ENCODE assay signal across 20 cellular contexts in the genomic region with DNA sequence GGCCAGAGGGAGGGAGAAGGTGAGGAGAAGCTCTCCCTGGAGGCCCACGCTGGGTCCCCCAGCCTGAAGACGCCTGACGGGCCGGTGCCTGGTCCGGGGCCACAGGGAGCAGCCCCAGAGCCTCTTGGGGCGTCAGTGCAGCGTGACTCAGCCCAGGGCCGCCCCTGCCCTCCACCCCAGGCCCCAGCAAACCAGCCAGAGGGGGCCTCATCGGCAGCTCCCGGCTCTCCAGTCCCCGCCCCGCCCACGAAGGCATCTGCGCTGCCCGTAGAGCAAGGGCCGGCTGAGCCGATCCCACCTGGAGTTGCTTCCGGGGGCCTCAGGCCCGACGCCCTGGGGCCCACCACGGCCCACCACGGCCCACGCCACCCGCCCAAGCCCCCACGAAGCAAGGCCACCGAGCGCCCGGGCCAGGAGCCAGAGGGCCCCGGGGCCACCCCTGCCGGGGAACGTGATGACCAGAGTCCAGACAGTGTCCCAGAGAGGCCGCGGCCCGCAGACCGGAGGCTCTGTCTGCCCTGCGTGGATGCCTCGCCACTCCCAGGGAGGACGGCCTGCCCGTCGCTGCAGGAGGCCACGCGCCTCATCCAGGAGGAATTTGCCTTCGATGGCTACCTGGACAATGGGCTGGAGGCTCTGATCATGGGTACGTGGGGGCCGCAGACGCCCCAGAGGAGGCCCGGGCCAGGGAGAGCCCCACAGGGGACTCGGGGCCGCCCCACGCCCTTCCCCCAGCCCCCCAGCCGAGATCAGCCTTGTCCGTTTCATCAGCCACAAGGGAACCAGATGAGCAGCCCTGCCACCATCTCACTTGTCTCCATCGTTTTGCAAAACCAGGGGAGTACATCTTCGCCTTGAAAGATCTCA. TPM values are rescaled to one million over a fixed set of nuclear protein-coding genes. Genes with fewer than 3 reads are reported as not detected.
A peak's percentile ranks its signal among the peaks of the same experiment; 100 is the strongest.
DNase-seq lines count a peak whose midpoint lies in the region; ATAC-seq, FAIRE-seq and TF ChIP-seq lines count a peak whose summit lies in the region.
"Had no signal": no experiment of that assay in that cellular context is flagged by ENCODE, and none has a peak within 500 bp of the region (broad histone marks: within the 10 kb centered on the region; RNA-seq: fewer than 3 reads in every experiment).

No MANE protein-coding gene starts in this region.

- TF ChIP-seq RAD21 in H1 (IDR thresholded peaks at IDR 0.05 in 1 of 2, conservative IDR thresholded peaks at IDR 0.05 in 1 of 2; ENCODE audit: low read depth in 2 of 2, low read length in 2 of 2) = no peak

- H3K79me2 ChIP-seq in H9 (ENCODE audit: insufficient read depth, low read length) (no peaks in the 10 kb centered on the region), H1 (ENCODE audit: control insufficient read depth in 1 of 2, insufficient read depth in 2 of 2, low read length in 2 of 2) (no peaks in the 10 kb centered on the region), MM.1S (ENCODE audit: low read length) (no peaks in the 10 kb centered on the region)

- POLR2A ChIA-PET in H1 (lab: Charles Lee; ENCODE audit: partially characterized antibody) = interaction anchor here (1.0 to 2.9 kb wide), 5 partner anchors 8 to 19 kb away, joined by 3 to 11 read pairs (median 5); no protein-coding TSS in a partner anchor

- H4K5ac ChIP-seq in H9 (ENCODE audit: insufficient read length, low read depth, low read length) (no peak overlapping the region), H1 (ENCODE audit: insufficient read length, low read depth, low read length) (no peak overlapping the region)

- H3K27ac ChIP-seq in heart left ventricle = no peak overlapping the region
- no peak overlapping the region for H3K27ac ChIP-seq in H9 (ENCODE audit: insufficient read length, low read depth, low read length)
- H3K27ac ChIP-seq in H1 (ENCODE audit: low read depth, low read length) = no peak overlapping the region
- no peak overlapping the region for H3K27ac ChIP-seq in neuronal stem cell (replicated peaks; ENCODE audit: low read length)
- no peak overlapping the region for H3K27ac ChIP-seq in MM.1S (ENCODE audit: low read length)
- no peak overlapping the region for H3K27ac ChIP-seq in SJCRH30
- H3K27ac ChIP-seq: BLaER1 treated with 17β-estradiol and CSF1 and Interleukin-3, amounts not matched to agents 10 nM and 100 nM had no signal

- 85 to 92% (median 88%) methylated on average over 26 to 54 of the region's 54 CpGs for WGBS in heart left ventricle, 4 donors
- no CpG with 5 or more reads among the region's 54 CpGs for WGBS in H9 (ENCODE audit: extremely low coverage, insufficient read length, low lambda C conversion rate)
- 94% methylated on average over 18 of the region's 54 CpGs; no CpG with 5 or more reads in 1 of the 2 experiments for WGBS in H1 (ENCODE audit: extremely low coverage in 1 of 2, insufficient coverage in 1 of 2, insufficient read length in 1 of 2, insufficient replicate concordance in 2 of 2, low coverage in 1 of 2, low lambda C conversion rate in 2 of 2, missing lambda C conversion rate in 1 of 2), 2 experiments
- WGBS in neuronal stem cell (ENCODE audit: extremely low coverage in 2 of 2, insufficient read length in 2 of 2, insufficient replicate concordance in 1 of 2), 2 donors = no CpG with 5 or more reads among the region's 54 CpGs

- 0 out of 4 replicates have a peak, but pooled peaks cover 0 to 2% of the 10 kb centered on the region in 2 experiments for H3K4me1 Mint-ChIP-seq in H9

- H3K14ac ChIP-seq in H9 (ENCODE audit: insufficient read depth, low read length) (no peak overlapping the region), H1 (ENCODE audit: insufficient read length) (no peak overlapping the region), neuronal stem cell (ENCODE audit: low read length) (peak overlapping the region; percentile 82)

- H3K9ac ChIP-seq in H9 (ENCODE audit: extremely low read depth, insufficient read length, low read length) (no peak overlapping the region), H1 (replicated peaks in 1 of 4; ENCODE audit: extremely low read depth in 1 of 4, low read depth in 3 of 4, low read length in 3 of 4) (no peak overlapping the region), neuronal stem cell (ENCODE audit: low read depth, low read length, poor library complexity) (no peak overlapping the region), MM.1S (ENCODE audit: low read length) (no peak overlapping the region)
- H3K9ac ChIP-seq: BLaER1 treated with 17β-estradiol and CSF1 and Interleukin-3, amounts not matched to agents 10 nM and 100 nM had no signal

- H3T11ph ChIP-seq in H9 (ENCODE audit: low read length) = no peak overlapping the region

- TF ChIP-seq POLR2A in heart left ventricle (IDR thresholded peaks at IDR 0.05) = no peak
- TF ChIP-seq POLR2A in H1 (IDR thresholded peaks at IDR 0.05; ENCODE audit: control extremely low read depth in 1 of 2, low read depth in 2 of 2, low read length in 2 of 2) = no peak

- H3K23ac ChIP-seq in H9 (ENCODE audit: insufficient read length, low read depth, low read length) = no peak overlapping the region
- no peak overlapping the region for H3K23ac ChIP-seq in H1 (ENCODE audit: insufficient read length)
- H3K23ac ChIP-seq in neuronal stem cell (ENCODE audit: low read depth, low read length, poor library complexity) = peak overlapping the region; percentile 67

- no peak overlapping the region for H4K8ac ChIP-seq in H9 (replicated peaks; ENCODE audit: insufficient read length, low read depth, low read length)
- H4K8ac ChIP-seq in H1 (ENCODE audit: extremely low read depth, insufficient read depth, low read length) = no peak overlapping the region
- peak overlapping the region; percentile 43 for H4K8ac ChIP-seq in neuronal stem cell (ENCODE audit: low read depth, low read length)

- H2AFZ ChIP-seq in H9 (ENCODE audit: low read length) (no peak overlapping the region), H1 (ENCODE audit: low read length) (no peak overlapping the region), neuronal stem cell (ENCODE audit: low read length) (no peak overlapping the region), MM.1S (ENCODE audit: low read length) (no peak overlapping the region)

- H3K4ac ChIP-seq in H9 (ENCODE audit: low read depth, low read length) (no peak overlapping the region), H1 (replicated peaks; ENCODE audit: insufficient read length, low read depth, low read length) (no peak overlapping the region), neuronal stem cell (ENCODE audit: low read length) (no peak overlapping the region)

- H3K18ac ChIP-seq in H9 (ENCODE audit: insufficient read length, low read depth, low read length) (no peak overlapping the region), H1 (ENCODE audit: extremely low read depth, low read length) (no peak overlapping the region), neuronal stem cell (ENCODE audit: low read length) (peak overlapping the region; percentile 28)

- TF ChIP-seq EP300 in H1 (IDR thresholded peaks at IDR 0.05; ENCODE audit: borderline replicate concordance in 1 of 2, low read depth in 2 of 2, low read length in 2 of 2) = no peak

- H3K4me2 ChIP-seq in H9 (ENCODE audit: insufficient read depth, insufficient read length, low read length) = no peak overlapping the region
- no peak overlapping the region for H3K4me2 ChIP-seq in H1 (ENCODE audit: insufficient read depth in 1 of 2, low read depth in 2 of 2, low read length in 2 of 2)
- H3K4me2 ChIP-seq in neuronal stem cell (ENCODE audit: insufficient read depth, low read length, poor library complexity, severe bottlenecking) = no peak overlapping the region
- no peak overlapping the region for H3K4me2 ChIP-seq in MM.1S (ENCODE audit: low read depth, low read length)

- H3K9me2 ChIP-seq in MM.1S (replicated peaks; ENCODE audit: insufficient read depth, low read length) = no peaks in the 10 kb centered on the region

- H2BK12ac ChIP-seq in H9 (ENCODE audit: insufficient read length, low read depth, low read length) (no peak overlapping the region), H1 (ENCODE audit: low read depth, low read length) (no peak overlapping the region), neuronal stem cell (ENCODE audit: low read length) (peak overlapping the region; percentile 22)

- H3K27me3 Mint-ChIP-seq in H9 (ENCODE audit: low read depth) = peaks cover 6% of the 10 kb centered on the region

- H3K4me1 ChIP-seq in heart left ventricle (no peaks in the 10 kb centered on the region), H9 (ENCODE audit: insufficient read depth, low read length) (no peaks in the 10 kb centered on the region), H1 (replicated peaks in 1 of 4; ENCODE audit: control insufficient read depth in 3 of 4, insufficient read depth in 4 of 4, low read length in 3 of 4) (no peaks in the 10 kb centered on the region), neuronal stem cell (ENCODE audit: control insufficient read depth in 2 of 2, insufficient read depth in 1 of 2, low read depth in 1 of 2, low read length in 2 of 2) (peaks cover 2 to 4% of the 10 kb centered on the region in 2 donors), MM.1S (ENCODE audit: low read length) (no peaks in the 10 kb centered on the region), SJCRH30 (no peaks in the 10 kb centered on the region)

- TF ChIP-seq CTCF in heart left ventricle (IDR thresholded peaks at IDR 0.05) (no peak), H9 (conservative IDR thresholded peaks at IDR 0.05) (no peak), H1 (IDR thresholded peaks at IDR 0.05; ENCODE audit: control extremely low read depth in 1 of 3, insufficient read depth in 1 of 3, low read depth in 1 of 3, low read length in 3 of 3) (no peak), MM.1S (IDR thresholded peaks at IDR 0.05; ENCODE audit: low read length) (no peak)

- H2BK5ac ChIP-seq in H9 (ENCODE audit: insufficient read length, low read length) (no peak overlapping the region), H1 (ENCODE audit: low read depth, low read length) (no peak overlapping the region), neuronal stem cell (ENCODE audit: low read length) (peak overlapping the region; percentile 90)

- H3K27ac Mint-ChIP-seq in H9 = peak overlapping the region in 2 of 3 experiments; percentile 52 to 76; a peak in 2 of 7 replicates
- H3K27ac Mint-ChIP-seq: CD8-positive, alpha-beta T cell had no signal

- peaks cover 2 to 9% of the 10 kb centered on the region in 2 experiments for H3K9me3 Mint-ChIP-seq in H9

- DNase-seq in heart left ventricle (peak in 3 of 5 donors; percentile 14 to 57 (median 21)), Right ventricle myocardium superior (no peak), H9 (no peak), H1 (ENCODE audit: low read depth in 1 of 2, low spot score in 2 of 2) (no peak), neuronal stem cell (ENCODE audit: low spot score) (no peak), MM.1S (no peak), SJCRH30 (no peak)
- DNase-seq: 8988T, Calu3, DMS79 treated with DMSO at 0.1 percent for 48 hours, GF-D8, HCEC 1CT, IMR-90 had no signal

- H2AK5ac ChIP-seq in H9 (ENCODE audit: insufficient read length, low read length) = no peak overlapping the region
- H2AK5ac ChIP-seq in H1 (ENCODE audit: low read depth, low read length) = no peak overlapping the region
- peak overlapping the region; percentile 46 for H2AK5ac ChIP-seq in neuronal stem cell (ENCODE audit: low read depth, low read length)

- H4K20me1 ChIP-seq in H9 (ENCODE audit: control insufficient read depth, insufficient read depth, insufficient read length) = no peaks in the 10 kb centered on the region
- no peaks in the 10 kb centered on the region for H4K20me1 ChIP-seq in H1 (replicated peaks in 1 of 2; ENCODE audit: control insufficient read depth in 1 of 2, insufficient read depth in 2 of 2, low read length in 2 of 2)
- no peaks in the 10 kb centered on the region for H4K20me1 ChIP-seq in MM.1S (ENCODE audit: insufficient read depth, low read length)

- H3K23me2 ChIP-seq in H9 (ENCODE audit: insufficient read length, low read depth, low read length, poor library complexity, severe bottlenecking) (no peaks in the 10 kb centered on the region), H1 (ENCODE audit: low read depth, low read length) (no peaks in the 10 kb centered on the region)

- H3K79me1 ChIP-seq in H9 (ENCODE audit: insufficient read depth, low read depth, low read length, poor library complexity, severe bottlenecking) (no peaks in the 10 kb centered on the region), H1 (ENCODE audit: low read depth, low read length) (0 out of 2 replicates have a peak, but pooled peaks cover 2% of the 10 kb centered on the region), neuronal stem cell (ENCODE audit: low read depth, low read length) (peaks cover 2% of the 10 kb centered on the region)

- H3K27me3 ChIP-seq in heart left ventricle (no peaks in the 10 kb centered on the region), H9 (ENCODE audit: insufficient read depth, low read length) (no peaks in the 10 kb centered on the region), H1 (replicated peaks in 1 of 4; ENCODE audit: control insufficient read depth in 3 of 4, extremely low read depth in 1 of 4, insufficient read depth in 3 of 4, low read length in 3 of 4) (no peaks in the 10 kb centered on the region), neuronal stem cell (ENCODE audit: control insufficient read depth in 3 of 3, insufficient read depth in 3 of 3, low read depth in 1 of 3, low read length in 3 of 3) (peaks cover 0 to 3% (median 0%) of the 10 kb centered on the region in 3 experiments), MM.1S (replicated peaks; ENCODE audit: insufficient read depth, low read length) (peaks cover 71% of the 10 kb centered on the region), SJCRH30 (no peaks in the 10 kb centered on the region)
- H3K27me3 ChIP-seq: BLaER1 treated with 17β-estradiol and CSF1 and Interleukin-3, amounts not matched to agents 10 nM and 100 nM had no signal

- CTCF ChIA-PET in H1 (lab: Charles Lee; ENCODE audit: partially characterized antibody) = interaction anchor here (0.6 to 4.5 kb wide), 3 partner anchors 38 to 74 kb away, joined by 3 to 40 read pairs (median 4); no protein-coding TSS in a partner anchor

- ATAC-seq in heart left ventricle = no peak
- no peak for ATAC-seq in Right ventricle myocardium superior (ENCODE audit: poor library complexity)
- no peak for ATAC-seq in HG03469 (IDR thresholded peaks at IDR 0.05; ENCODE audit: unreplicated experiment)
- ATAC-seq: CD8-positive, alpha-beta T cell had no signal

- no peaks in the 10 kb centered on the region for H3K36me3 ChIP-seq in heart left ventricle
- peaks cover 0 to 6% (median 0%) of the 10 kb centered on the region in 4 experiments; a peak in 2 of 8 replicates for H3K36me3 ChIP-seq in H1 (ENCODE audit: control insufficient read depth in 2 of 4, insufficient read depth in 4 of 4, low read length in 3 of 4)
- H3K36me3 ChIP-seq in neuronal stem cell (replicated peaks in 1 of 2; ENCODE audit: control insufficient read depth in 2 of 2, insufficient read depth in 2 of 2, low read length in 2 of 2) = no peaks in the 10 kb centered on the region
- H3K36me3 ChIP-seq in MM.1S (replicated peaks; ENCODE audit: insufficient read depth, low read length) = no peaks in the 10 kb centered on the region
- H3K36me3 ChIP-seq in SJCRH30 = no peaks in the 10 kb centered on the region
- H3K36me3 ChIP-seq: BLaER1 treated with 17β-estradiol and CSF1 and Interleukin-3, amounts not matched to agents 10 nM and 100 nM had no signal

- no peak for FAIRE-seq in H1 (lab: Jason Lieb, UNC)
- FAIRE-seq: HTR-8/SVneo had no signal

- no peak overlapping the region for H2BK15ac ChIP-seq in H9 (ENCODE audit: low read depth, low read length)
- H2BK15ac ChIP-seq in H1 (ENCODE audit: low read length) = no peak overlapping the region
- H2BK15ac ChIP-seq in neuronal stem cell (ENCODE audit: low read length) = no peak overlapping the region

- no peak overlapping the region for H2BK120ac ChIP-seq in H9 (ENCODE audit: low read depth, low read length, poor library complexity, severe bottlenecking)
- no peak overlapping the region for H2BK120ac ChIP-seq in H1 (replicated peaks; ENCODE audit: low read depth, low read length)
- H2BK120ac ChIP-seq in neuronal stem cell (ENCODE audit: low read depth, low read length) = no peak overlapping the region

- peaks cover 1 to 7% (median 2%) of the 10 kb centered on the region in 3 experiments; a peak in 4 of 7 replicates for H3K36me3 Mint-ChIP-seq in H9 (ENCODE audit: insufficient read depth in 1 of 3, low read depth in 3 of 3)
- H3K36me3 Mint-ChIP-seq: CD8-positive, alpha-beta T cell had no signal

- no peak overlapping the region for H3K4me3 Mint-ChIP-seq in H9
- H3K4me3 Mint-ChIP-seq: CD8-positive, alpha-beta T cell had no signal

- no peaks in the 10 kb centered on the region for H3F3A ChIP-seq in MM.1S (ENCODE audit: insufficient read depth, low read length)

- H4K91ac ChIP-seq in H9 (ENCODE audit: insufficient read length, low read depth, low read length) (no peak overlapping the region), H1 (replicated peaks; ENCODE audit: insufficient read length, low read length) (peak overlapping the region; percentile 5), neuronal stem cell (ENCODE audit: low read depth, low read length, poor library complexity) (no peak overlapping the region)

- H3K4me3 ChIP-seq in heart left ventricle = no peak overlapping the region
- no peak overlapping the region for H3K4me3 ChIP-seq in H1 (ENCODE audit: extremely low read depth in 1 of 4, insufficient read depth in 2 of 4, low read depth in 3 of 4, low read length in 4 of 4)
- no peak overlapping the region for H3K4me3 ChIP-seq in neuronal stem cell (ENCODE audit: low read length in 2 of 2)
- no peak overlapping the region for H3K4me3 ChIP-seq in MM.1S (ENCODE audit: low read length)
- no peak overlapping the region for H3K4me3 ChIP-seq in SJCRH30
- H3K4me3 ChIP-seq: BLaER1 treated with 17β-estradiol and CSF1 and Interleukin-3, amounts not matched to agents 10 nM and 100 nM had no signal

- H3K9me3 ChIP-seq in heart left ventricle (peaks cover 0 to 8% (median under 1%) of the 10 kb centered on the region in 12 donors), H9 (ENCODE audit: control insufficient read depth, low read depth, low read length) (no peaks in the 10 kb centered on the region), H1 (ENCODE audit: insufficient read depth in 2 of 2, low read depth in 1 of 2, low read length in 1 of 2) (peaks cover 1 to 3% of the 10 kb centered on the region in 2 experiments; a peak in 3 of 4 replicates), neuronal stem cell (replicated peaks in 1 of 2; ENCODE audit: control insufficient read depth in 2 of 2, insufficient read depth in 1 of 2, low read depth in 1 of 2, low read length in 2 of 2) (peaks cover 0 to 3% of the 10 kb centered on the region in 2 donors), MM.1S (replicated peaks; ENCODE audit: insufficient read depth, low read length) (no peaks in the 10 kb centered on the region), SJCRH30 (replicated peaks) (no peaks in the 10 kb centered on the region)

- intact Hi-C loops in heart left ventricle (cut with DNase I) (no loop called here), Right ventricle myocardium superior (cut with DNase I) (no loop called here)

- H2BK20ac ChIP-seq in H9 (ENCODE audit: low read depth, low read length, poor library complexity, severe bottlenecking) = no peak overlapping the region
- H2BK20ac ChIP-seq in H1 (ENCODE audit: low read length) = no peak overlapping the region

- H3K56ac ChIP-seq in H9 (ENCODE audit: insufficient read length, low read depth, low read length) (no peak overlapping the region), H1 (replicated peaks; ENCODE audit: insufficient read length, low read depth, low read length) (no peak overlapping the region)

RNA-seq across cellular contexts. Expression of gene UTF1, which starts 31.2 kb away (rescaled TPM):
- not detected for total RNA-seq in heart left ventricle
- polyA plus RNA-seq in heart left ventricle = not detected
- not detected for total RNA-seq in Right ventricle myocardium superior
- 31.5 and 38.6 TPM in 2 replicates for total RNA-seq in H9 (2021)
- 21.7 and 21.8 TPM in 2 replicates for total RNA-seq in H1 (2021; fragmentation: NEBNext Ultra II Directional; extraction: Animal tissue kit (Norgen Biotek cat#: 25700))
- polyA plus RNA-seq in H1 (2011; rRNA removed) = 0.47 and 0.97 TPM in 2 replicates
- 0.56 TPM for polyA plus RNA-seq in H1 (2011; cell fraction: cytosol; rRNA removed)
- 3.0 TPM for polyA plus RNA-seq in H1 (2011; cell fraction: nucleus; rRNA removed)
- 4.6 to 12.2 TPM (median 10.6 TPM) in 4 replicates for polyA plus RNA-seq in H1 (2012, experiment 1 of 2)
- polyA plus RNA-seq in H1 (2012, experiment 2 of 2) = 0.80 TPM
- polyA plus RNA-seq in H1 (2013, experiment 1 of 2) = 23.8 TPM
- 24.8 TPM for polyA plus RNA-seq in H1 (2013, experiment 2 of 2)
- not detected in 2 replicates for polyA minus RNA-seq in H1 (2011; rRNA and poly(A)+ RNA removed)
- polyA minus RNA-seq in H1 (2011; cell fraction: cytosol; rRNA and poly(A)+ RNA removed) = 6.3 TPM
- 4.3 TPM for polyA minus RNA-seq in H1 (2011; cell fraction: nucleus; rRNA and poly(A)+ RNA removed)
- polyA plus RNA-seq in neuronal stem cell (2013, experiment 1 of 2) = 0.35 TPM
- polyA plus RNA-seq in neuronal stem cell (2013, experiment 2 of 2) = 0.33 TPM
- not detected in 2 replicates for total RNA-seq in SJCRH30 (2014; rRNA removed; shearing (Covaris generic))
- total RNA-seq: A673; Calu3; CD8-positive, alpha-beta T cell; H4; IMR-90 had no signal
- polyA plus RNA-seq: AG04450, IMR-90 had no signal

RNA-seq across cellular contexts. Expression of gene VENTX, which starts 38.8 kb away (rescaled TPM):
- total RNA-seq in heart left ventricle (1 to 10 TPM in 1 of 9 donors, under 1 TPM in 8; 0.29 to 2.3 (median 0.56) TPM), Right ventricle myocardium superior (0.43 TPM), H9 (2021) (10.9 and 11.1 TPM in 2 replicates)
- polyA plus RNA-seq in heart left ventricle (under 1 TPM; 0.58 to 0.99 TPM), H1 (2011; rRNA removed) (5.6 and 7.8 TPM in 2 replicates)
- total RNA-seq in H1 (2021; fragmentation: NEBNext Ultra II Directional; extraction: Animal tissue kit (Norgen Biotek cat#: 25700)) = 4.7 and 5.6 TPM in 2 replicates
- 4.6 TPM for polyA plus RNA-seq in H1 (2011; cell fraction: cytosol; rRNA removed)
- 17.4 TPM for polyA plus RNA-seq in H1 (2011; cell fraction: nucleus; rRNA removed)
- 3.4 to 5.9 TPM (median 5.1 TPM) in 4 replicates for polyA plus RNA-seq in H1 (2012, experiment 1 of 2)
- 3.8 TPM for polyA plus RNA-seq in H1 (2012, experiment 2 of 2)
- 3.8 TPM for polyA plus RNA-seq in H1 (2013, experiment 1 of 2)
- polyA plus RNA-seq in H1 (2013, experiment 2 of 2) = 3.5 TPM
- polyA minus RNA-seq in H1 (2011; rRNA and poly(A)+ RNA removed) = 1.6 and 1.7 TPM in 2 replicates
- 5.8 TPM for polyA minus RNA-seq in H1 (2011; cell fraction: cytosol; rRNA and poly(A)+ RNA removed)
- polyA minus RNA-seq in H1 (2011; cell fraction: nucleus; rRNA and poly(A)+ RNA removed) = 6.0 TPM
- polyA plus RNA-seq in neuronal stem cell (2013, experiment 1 of 2) = 0.42 TPM
- 0.35 TPM for polyA plus RNA-seq in neuronal stem cell (2013, experiment 2 of 2)
- 0.10 and 0.26 TPM in 2 replicates for total RNA-seq in SJCRH30 (2014; rRNA removed; shearing (Covaris generic))
- total RNA-seq: A673; Calu3; CD8-positive, alpha-beta T cell; H4; IMR-90 had no signal
- polyA plus RNA-seq: AG04450, IMR-90 had no signal

RNA-seq across cellular contexts. Expression of gene KNDC1, which starts 38.8 kb away (rescaled TPM):
- total RNA-seq in heart left ventricle (1 to 10 TPM in 1 of 9 donors, under 1 TPM in 6, not detected in 2; 0.05 to 2.9 (median 0.13) TPM), Right ventricle myocardium superior (not detected), H9 (2021) (13.7 and 15.7 TPM in 2 replicates)
- polyA plus RNA-seq in heart left ventricle (under 1 TPM in 1 of 2 donors, not detected in 1; 0.04 TPM), H1 (2011; rRNA removed) (7.5 and 10.4 TPM in 2 replicates)
- total RNA-seq in H1 (2021; fragmentation: NEBNext Ultra II Directional; extraction: Animal tissue kit (Norgen Biotek cat#: 25700)) = 16.7 and 19.3 TPM in 2 replicates
- polyA plus RNA-seq in H1 (2011; cell fraction: cytosol; rRNA removed) = 8.2 TPM
- polyA plus RNA-seq in H1 (2011; cell fraction: nucleus; rRNA removed) = 24.2 TPM
- polyA plus RNA-seq in H1 (2012, experiment 1 of 2) = 10.6 to 18.0 TPM (median 14.3 TPM) in 4 replicates
- 7.0 TPM for polyA plus RNA-seq in H1 (2012, experiment 2 of 2)
- polyA plus RNA-seq in H1 (2013, experiment 1 of 2) = 6.2 TPM
- 5.8 TPM for polyA plus RNA-seq in H1 (2013, experiment 2 of 2)
- polyA minus RNA-seq in H1 (2011; rRNA and poly(A)+ RNA removed) = 14.2 and 17.3 TPM in 2 replicates
- 9.8 TPM for polyA minus RNA-seq in H1 (2011; cell fraction: cytosol; rRNA and poly(A)+ RNA removed)
- 27.6 TPM for polyA minus RNA-seq in H1 (2011; cell fraction: nucleus; rRNA and poly(A)+ RNA removed)
- 6.4 TPM for polyA plus RNA-seq in neuronal stem cell (2013, experiment 1 of 2)
- polyA plus RNA-seq in neuronal stem cell (2013, experiment 2 of 2) = 6.1 TPM
- 1.1 TPM in 1 of 2 replicates, not detected in the other for total RNA-seq in SJCRH30 (2014; rRNA removed; shearing (Covaris generic))
- total RNA-seq: A673; CD8-positive, alpha-beta T cell had no signal

Comparison
In these comparisons a context has a peak if more than half of its experiments do, and no peak if none do; other contexts are left out.
1. DNase-seq: peak in heart left ventricle (3 of 5); none in Right ventricle myocardium superior (single experiment), H9 (single experiment), H1 (0 of 2), neuronal stem cell (single experiment), MM.1S (single experiment) and SJCRH30 (0 of 2).
2. RNA of gene UTF1, which starts 31.2 kb away (total RNA-seq): 31.5 to 38.6 TPM in H9 and 21.7 to 21.8 TPM in H1; not detected in heart left ventricle, not detected in Right ventricle myocardium superior (single experiment) and not detected in SJCRH30; every median in the first group is over 10 times any median in the second.